In genomic region chr6:83071023-83071422, GRCh38 we compare ENCODE assay signal across 8 cellular contexts. TPM values are rescaled to one million over a fixed set of nuclear protein-coding genes. Genes with fewer than 3 reads are reported as not detected.
DNase-seq lines count a peak whose midpoint lies in the region; ATAC-seq and TF ChIP-seq lines count a peak whose summit lies in the region.

No MANE protein-coding gene starts in this region.

- H3K27me3 ChIP-seq in osteoblast (ENCODE audit: insufficient read depth, low read length), result no peaks in the 10 kb centered on the region

- H3K9me3 ChIP-seq in osteoblast (ENCODE audit: low read depth, low read length), result no peaks in the 10 kb centered on the region

- H3K4me2 ChIP-seq in osteoblast (ENCODE audit: insufficient read depth, low read length), result no peak overlapping the region

- in situ Hi-C loops in GM13976 (cut with MboI; ENCODE audit: low sequenced_read_pairs, unreplicated experiment), result no loop called here

- H3K36me3 ChIP-seq in osteoblast (ENCODE audit: insufficient read depth, low read length), result no peaks in the 10 kb centered on the region

- ATAC-seq in GM19043 (IDR thresholded peaks at IDR 0.05; ENCODE audit: low read depth, unreplicated experiment) (peak; percentile 51), HG03045 (IDR thresholded peaks at IDR 0.05; ENCODE audit: unreplicated experiment) (peak; percentile 45)

- peaks cover 56% of the 10 kb centered on the region for H3K79me2 ChIP-seq in osteoblast (ENCODE audit: insufficient read depth, low read length)

- peak overlapping the region; percentile 25 for H3K27ac ChIP-seq in osteoblast (ENCODE audit: low read depth, low read length)

- H3K4me3 ChIP-seq in osteoblast (ENCODE audit: insufficient read depth, low read length), result no peak overlapping the region

- DNase-seq in SIG-M5 (lab: John Stamatoyannopoulos, UW) (peak; percentile 44), osteoblast (ENCODE audit: insufficient read length, low spot score, missing footprints) (no peak), NCI-H446 treated with DMSO at 0.1 percent for 48 hours (lab: John Stamatoyannopoulos, UW) (no peak), NCI-H1092 treated with DMSO at 0.1 percent for 48 hours (lab: John Stamatoyannopoulos, UW) (no peak), activated gamma-delta T cell (lab: John Stamatoyannopoulos, UW) (no peak), GM13976 (ENCODE audit: low spot score) (no peak)

- no peak overlapping the region for H2AFZ ChIP-seq in osteoblast (ENCODE audit: low read length)

- H3K4me1 ChIP-seq in osteoblast (ENCODE audit: insufficient read depth, low read length), result peaks cover 10% of the 10 kb centered on the region

- TF ChIP-seq CTCF in osteoblast (IDR thresholded peaks at IDR 0.05; ENCODE audit: extremely low read depth, low read depth, low read length), result no peak
- no peak for TF ChIP-seq CTCF in GM13976 (IDR thresholded peaks at IDR 0.05; ENCODE audit: borderline replicate concordance, control extremely low read depth, extremely low read depth, insufficient read depth, missing control alignments)

- H4K20me1 ChIP-seq in osteoblast (ENCODE audit: insufficient read depth, low read length), result peaks cover 2% of the 10 kb centered on the region

RNA-seq across cellular contexts. Expression of gene DOP1A, which starts 3.6 kb away (rescaled TPM):
- 45.2 and 47.1 TPM in 2 replicates for total RNA-seq in osteoblast

RNA-seq across cellular contexts. Expression of gene UBE3D, which starts 5.4 kb away (rescaled TPM):
- 8.3 and 9.7 TPM in 2 replicates for total RNA-seq in osteoblast
